Comparison of ENCODE assay signal across 12 cellular contexts in the genomic region with DNA sequence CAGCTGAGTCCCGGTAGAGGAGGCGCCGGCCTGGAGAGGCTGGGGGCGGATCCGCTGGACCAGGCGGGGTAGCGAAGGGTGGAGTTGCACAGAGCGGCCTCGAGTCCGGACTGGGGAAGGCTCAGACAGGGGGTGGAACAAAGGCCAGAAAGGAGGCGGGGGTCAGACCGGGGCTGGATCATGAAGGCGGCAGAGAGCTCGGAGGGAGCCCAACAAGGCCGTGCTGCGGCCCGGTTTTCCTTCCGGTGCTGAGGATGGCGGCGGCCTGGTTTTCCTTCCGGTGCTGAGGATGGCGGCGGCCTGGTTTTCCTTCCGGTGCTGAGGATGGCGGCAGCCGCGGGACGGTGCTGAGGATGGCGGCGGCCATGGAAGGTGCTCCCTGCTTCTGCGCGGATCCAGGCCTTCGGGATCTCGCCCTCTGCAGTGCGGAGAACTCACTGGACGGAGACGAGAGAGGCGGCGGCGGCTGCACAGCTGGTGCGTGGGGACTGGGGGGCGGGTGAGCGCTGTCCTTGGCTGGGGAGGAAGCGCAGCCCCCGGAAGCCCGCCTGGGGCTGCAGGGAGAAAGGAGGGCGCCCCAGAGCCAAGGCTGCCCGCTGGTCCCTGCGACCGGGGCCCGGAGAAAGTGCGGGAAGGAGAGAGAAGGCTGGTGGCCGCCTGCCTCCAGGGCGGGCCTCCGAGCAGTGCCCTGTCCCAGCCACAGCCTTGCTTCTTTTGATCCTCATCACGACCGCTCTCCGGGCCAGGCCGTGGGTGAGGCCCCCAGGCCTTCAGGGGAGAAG.
DNase-seq lines count a peak whose midpoint lies in the region; TF ChIP-seq lines count a peak whose summit lies in the region.
"Had no signal": no experiment of that assay in that cellular context is flagged by ENCODE, and none has a peak within 500 bp of the region (broad histone marks: within the 10 kb centered on the region; RNA-seq: fewer than 3 reads in every experiment).

No MANE protein-coding gene starts in this region.

- no peak for TF ChIP-seq POLR2A in breast epithelium (IDR thresholded peaks at IDR 0.05)

- DNase-seq in breast epithelium (ENCODE audit: low spot score in 2 of 2): no peak
- no peak for DNase-seq in mammary epithelial cell
- no peak for DNase-seq in adipocyte (ENCODE audit: low read depth)
- no peak for DNase-seq in kidney epithelial cell (ENCODE audit: low read depth)
- DNase-seq in D341Med (ENCODE audit: low spot score): no peak
- no peak for DNase-seq in NOMO-1 treated with DMSO at 0.1 percent for 48 hours (lab: John Stamatoyannopoulos, UW; ENCODE audit: unreplicated experiment)
- DNase-seq in colonic mucosa: no peak
- DNase-seq: mesenchymal stem cell, NCI-H2227 treated with DMSO at 0.1 percent for 48 hours, psoas muscle had no signal

- intact Hi-C loops in breast epithelium (cut with DNase I; ENCODE audit: low total_unique reads): no loop called here
- intact Hi-C loops in mammary epithelial cell (cut with micrococcal nuclease): no loop called here
- intact Hi-C loops in colonic mucosa (cut with DNase I): no loop called here

- 98% methylated on average over 8 of the region's 59 CpGs for WGBS in mammary epithelial cell (ENCODE audit: low coverage, missing lambda C conversion rate)
- 73% methylated on average over 59 of the region's 59 CpGs for WGBS in urinary bladder

- TF ChIP-seq CTCF in breast epithelium (IDR thresholded peaks at IDR 0.05) (no peak), mammary epithelial cell (conservative IDR thresholded peaks at IDR 0.05 in 1 of 2, IDR thresholded peaks at IDR 0.05 in 1 of 2; ENCODE audit: extremely low read depth in 1 of 2, insufficient read depth in 1 of 2, low read depth in 1 of 2, low read length in 2 of 2) (no peak), kidney epithelial cell (IDR thresholded peaks at IDR 0.05; ENCODE audit: insufficient read depth, low read length, poor library complexity, severe bottlenecking) (no peak), colonic mucosa (IDR thresholded peaks at IDR 0.05) (no peak)

- CTCF ChIA-PET in mammary epithelial cell (lab: Charles Lee; ENCODE audit: low non-redundant PET): no interaction called here

- no peak overlapping the region for H3K9ac ChIP-seq in mammary epithelial cell (ENCODE audit: insufficient read depth, low read length)
- no peak overlapping the region for H3K9ac ChIP-seq in adipocyte (ENCODE audit: low read length)
- no peak overlapping the region for H3K9ac ChIP-seq in colonic mucosa (ENCODE audit: low read depth in 2 of 2, low read length in 2 of 2)

- H3K27ac ChIP-seq in breast epithelium: no peak overlapping the region
- H3K27ac ChIP-seq in mammary epithelial cell (ENCODE audit: insufficient read depth, low read depth, low read length): no peak overlapping the region
- no peak overlapping the region for H3K27ac ChIP-seq in urinary bladder (ENCODE audit: low read depth)
- H3K27ac ChIP-seq in colonic mucosa: no peak overlapping the region
- H3K27ac ChIP-seq: psoas muscle had no signal

- H3K4me1 ChIP-seq in breast epithelium: no peaks in the 10 kb centered on the region
- H3K4me1 ChIP-seq in mammary epithelial cell (ENCODE audit: insufficient read depth, low read length): no peaks in the 10 kb centered on the region
- H3K4me1 ChIP-seq in adipocyte (ENCODE audit: control insufficient read depth, insufficient read depth, low read length): no peaks in the 10 kb centered on the region
- no peaks in the 10 kb centered on the region for H3K4me1 ChIP-seq in urinary bladder (ENCODE audit: insufficient read depth)
- no peaks in the 10 kb centered on the region for H3K4me1 ChIP-seq in colonic mucosa
- H3K4me1 ChIP-seq: HAP-1, psoas muscle had no signal

- no peaks in the 10 kb centered on the region for H3K36me3 ChIP-seq in breast epithelium
- no peaks in the 10 kb centered on the region for H3K36me3 ChIP-seq in mammary epithelial cell (ENCODE audit: insufficient read depth, low read length)
- H3K36me3 ChIP-seq in adipocyte (ENCODE audit: control insufficient read depth, insufficient read depth, low read length, severe bottlenecking): no peaks in the 10 kb centered on the region
- H3K36me3 ChIP-seq in kidney epithelial cell (ENCODE audit: control insufficient read depth, insufficient read depth, low read length): no peaks in the 10 kb centered on the region
- H3K36me3 ChIP-seq in urinary bladder (ENCODE audit: insufficient read depth): no peaks in the 10 kb centered on the region
- H3K36me3 ChIP-seq in colonic mucosa: no peaks in the 10 kb centered on the region
- H3K36me3 ChIP-seq: HAP-1 had no signal

- no peaks in the 10 kb centered on the region for H3K27me3 ChIP-seq in breast epithelium
- no peaks in the 10 kb centered on the region for H3K27me3 ChIP-seq in mammary epithelial cell (ENCODE audit: insufficient read depth, low read length)
- no peaks in the 10 kb centered on the region for H3K27me3 ChIP-seq in adipocyte (replicated peaks; ENCODE audit: control insufficient read depth, insufficient read depth, low read length)
- H3K27me3 ChIP-seq in kidney epithelial cell (ENCODE audit: control insufficient read depth, insufficient read depth, low read length): no peaks in the 10 kb centered on the region
- no peaks in the 10 kb centered on the region for H3K27me3 ChIP-seq in colonic mucosa

- H3K4me3 ChIP-seq in breast epithelium: peak overlapping the region in 2 of 3 donors; percentile 24 to 36
- no peak overlapping the region for H3K4me3 ChIP-seq in mammary epithelial cell (replicated peaks in 1 of 3; ENCODE audit: insufficient read depth in 1 of 3, low read depth in 2 of 3, low read length in 3 of 3)
- peak overlapping the region; percentile 46 for H3K4me3 ChIP-seq in adipocyte (ENCODE audit: low read length)
- H3K4me3 ChIP-seq in kidney epithelial cell (ENCODE audit: low read depth, low read length): peak overlapping the region; percentile 31
- peak overlapping the region; percentile 29 for H3K4me3 ChIP-seq in urinary bladder (ENCODE audit: low read depth, low read length)
- no peak overlapping the region for H3K4me3 ChIP-seq in colonic mucosa
- H3K4me3 ChIP-seq: HAP-1, psoas muscle had no signal

- BruUV-seq in mammary epithelial cell (replicated peaks; lab: Mats Ljungman, UMichigan): no TSS peak

- H3K4me2 ChIP-seq in mammary epithelial cell (ENCODE audit: insufficient read depth, low read depth, low read length): no peak overlapping the region

- no peaks in the 10 kb centered on the region for H4K20me1 ChIP-seq in mammary epithelial cell (ENCODE audit: insufficient read depth, low read length)

- dilution Hi-C loops in mammary epithelial cell (cut with HindIII; ENCODE audit: low sequenced_read_pairs): no loop called here

- H3K9me3 ChIP-seq in breast epithelium (peaks cover 0 to 3% of the 10 kb centered on the region in 2 donors), mammary epithelial cell (replicated peaks; ENCODE audit: insufficient read depth, low read length) (peaks cover 38% of the 10 kb centered on the region), adipocyte (ENCODE audit: control insufficient read depth, low read length) (no peaks in the 10 kb centered on the region), colonic mucosa (no peaks in the 10 kb centered on the region)
- H3K9me3 ChIP-seq: HAP-1, psoas muscle had no signal

- in situ Hi-C loops in mammary epithelial cell (cut with MboI; ENCODE audit: low sequenced_read_pairs in 2 of 2): no loop called here

- H3K79me2 ChIP-seq in mammary epithelial cell (ENCODE audit: insufficient read depth, low read length): no peaks in the 10 kb centered on the region

- no peak overlapping the region for H2AFZ ChIP-seq in mammary epithelial cell (ENCODE audit: low read depth, low read length)

Comparison
In these comparisons a context has a peak if more than half of its experiments do, and no peak if none do; other contexts are left out.
1. H3K4me3 ChIP-seq: peak in breast epithelium (2 of 3), adipocyte (single experiment), kidney epithelial cell (single experiment) and urinary bladder (single experiment); none in mammary epithelial cell (0 of 3) and colonic mucosa (single experiment).